20 cellular contexts compared by ENCODE assay signal in genomic region chr10:112510384-112510783, GRCh38.
DNase-seq lines count a peak whose midpoint lies in the region; ATAC-seq, FAIRE-seq and TF ChIP-seq lines count a peak whose summit lies in the region.
"Had no signal": no experiment of that assay in that cellular context is flagged by ENCODE, and none has a peak within 500 bp of the region (broad histone marks: within the 10 kb centered on the region; RNA-seq: fewer than 3 reads in every experiment).

No MANE protein-coding gene starts in this region.

- TF ChIP-seq EP300 in A549 (IDR thresholded peaks at IDR 0.05): no peak

- no peak overlapping the region for H3K4me2 ChIP-seq in A549
- H3K4me2 ChIP-seq: GM23338 had no signal

- H3K27ac Mint-ChIP-seq in activated T-cell treated with anti-CD3 and anti-CD28 coated beads, Interleukin-2, amount 50 U/mL, for 24 hours: no peak overlapping the region
- no peak overlapping the region for H3K27ac Mint-ChIP-seq in activated naive CD8-positive, alpha-beta T cell treated with anti-CD3 and anti-CD28 coated beads, Interleukin-2, amount 50 U/mL, for 24 hours
- H3K27ac Mint-ChIP-seq in endothelial cell (ENCODE audit: unreplicated experiment): no peak overlapping the region
- H3K27ac Mint-ChIP-seq: GM23338 had no signal

- peak; percentile 13 for FAIRE-seq in A549 (lab: Jason Lieb, UNC)
- FAIRE-seq: G401.6 had no signal

- CTCF ChIA-PET in A549 (lab: Yijun Ruan, JAX): interaction anchor here (0.8 kb wide), 1 partner anchor 14 kb away, joined by 3 read pairs; no protein-coding TSS in a partner anchor

- peaks cover 36% of the 10 kb centered on the region for H3K4me1 Mint-ChIP-seq in activated T-cell treated with anti-CD3 and anti-CD28 coated beads, Interleukin-2, amount 50 U/mL, for 24 hours (ENCODE audit: low read depth)
- peaks cover 12% of the 10 kb centered on the region for H3K4me1 Mint-ChIP-seq in activated naive CD8-positive, alpha-beta T cell treated with anti-CD3 and anti-CD28 coated beads, Interleukin-2, amount 50 U/mL, for 24 hours
- peaks cover 16% of the 10 kb centered on the region for H3K4me1 Mint-ChIP-seq in endothelial cell (ENCODE audit: unreplicated experiment)

- H3K4me3 ChIP-seq in A549: no peak overlapping the region
- H3K4me3 ChIP-seq: GM23338 had no signal

- H3K27ac ChIP-seq in A549: no peak overlapping the region

- ATAC-seq in A549 (no peak), HG02981 (IDR thresholded peaks at IDR 0.05; ENCODE audit: unreplicated experiment) (peak; percentile 50), GM19035 (IDR thresholded peaks at IDR 0.05; ENCODE audit: unreplicated experiment) (no peak)
- peak; percentile 80 for ATAC-seq in activated naive CD8-positive, alpha-beta T cell treated with anti-CD3 and anti-CD28 coated beads, Interleukin-2, amount 50 U/mL, for 24 hours
- ATAC-seq: GM23338, PC-3 had no signal

- H3K9me3 ChIP-seq in A549: no peaks in the 10 kb centered on the region

- TF ChIP-seq POLR2A in A549 (IDR thresholded peaks at IDR 0.05; ENCODE audit: low read length): no peak

- peak; percentile 7 for DNase-seq in activated T-cell treated with anti-CD3 and anti-CD28 coated beads for 48 hours (ENCODE audit: low read depth)
- no peak for DNase-seq in activated T-cell treated with anti-CD3 and anti-CD28 coated beads, Interleukin-2, amount 50 U/mL, for 24 hours
- no peak for DNase-seq in A549 (ENCODE audit: low read depth in 1 of 2, low spot score in 1 of 2)
- DNase-seq in activated naive CD8-positive, alpha-beta T cell treated with anti-CD3 and anti-CD28 coated beads, Interleukin-2, amount 50 U/mL, for 24 hours: peak; percentile 23
- no peak for DNase-seq in endothelial cell (ENCODE audit: low spot score)
- no peak for DNase-seq in NCI-H526 treated with DMSO at 0.1 percent for 48 hours (lab: John Stamatoyannopoulos, UW)
- DNase-seq: ACHN; Calu3; CD4-positive, CD25-positive, alpha-beta regulatory T cell; DMS79; KG1; NCI-H1048; NCI-H2107; NCI-H226; NCI-H69; PC-3 had no signal

- peaks cover 2% of the 10 kb centered on the region for H3K9me3 Mint-ChIP-seq in activated T-cell treated with anti-CD3 and anti-CD28 coated beads, Interleukin-2, amount 50 U/mL, for 24 hours
- peaks cover 6% of the 10 kb centered on the region for H3K9me3 Mint-ChIP-seq in activated naive CD8-positive, alpha-beta T cell treated with anti-CD3 and anti-CD28 coated beads, Interleukin-2, amount 50 U/mL, for 24 hours
- H3K9me3 Mint-ChIP-seq in endothelial cell (ENCODE audit: unreplicated experiment): no peaks in the 10 kb centered on the region
- H3K9me3 Mint-ChIP-seq: GM23338 had no signal

- H3K36me3 Mint-ChIP-seq in activated T-cell treated with anti-CD3 and anti-CD28 coated beads, Interleukin-2, amount 50 U/mL, for 24 hours (ENCODE audit: low read depth): peaks cover 30% of the 10 kb centered on the region
- H3K36me3 Mint-ChIP-seq in activated naive CD8-positive, alpha-beta T cell treated with anti-CD3 and anti-CD28 coated beads, Interleukin-2, amount 50 U/mL, for 24 hours (ENCODE audit: low read depth): peaks cover 6% of the 10 kb centered on the region
- H3K36me3 Mint-ChIP-seq in endothelial cell (ENCODE audit: low read depth, unreplicated experiment): no peaks in the 10 kb centered on the region

- no peak for TF ChIP-seq RAD21 in A549 (conservative IDR thresholded peaks at IDR 0.05 in 1 of 2, IDR thresholded peaks at IDR 0.05 in 1 of 2)

- POLR2A ChIA-PET in A549 (lab: Yijun Ruan, JAX): no interaction called here

- no peaks in the 10 kb centered on the region for H3K27me3 Mint-ChIP-seq in activated T-cell treated with anti-CD3 and anti-CD28 coated beads, Interleukin-2, amount 50 U/mL, for 24 hours
- no peaks in the 10 kb centered on the region for H3K27me3 Mint-ChIP-seq in activated naive CD8-positive, alpha-beta T cell treated with anti-CD3 and anti-CD28 coated beads, Interleukin-2, amount 50 U/mL, for 24 hours
- H3K27me3 Mint-ChIP-seq in endothelial cell (ENCODE audit: unreplicated experiment): no peaks in the 10 kb centered on the region
- H3K27me3 Mint-ChIP-seq: CD4-positive, CD25-positive, alpha-beta regulatory T cell had no signal

- no peaks in the 10 kb centered on the region for H3K4me1 ChIP-seq in A549

- H3K4me3 Mint-ChIP-seq in activated T-cell treated with anti-CD3 and anti-CD28 coated beads, Interleukin-2, amount 50 U/mL, for 24 hours: no peak overlapping the region
- H3K4me3 Mint-ChIP-seq in activated naive CD8-positive, alpha-beta T cell treated with anti-CD3 and anti-CD28 coated beads, Interleukin-2, amount 50 U/mL, for 24 hours: no peak overlapping the region
- H3K4me3 Mint-ChIP-seq in endothelial cell (ENCODE audit: unreplicated experiment): no peak overlapping the region
- H3K4me3 Mint-ChIP-seq: CD4-positive, CD25-positive, alpha-beta regulatory T cell; GM23338 had no signal

- TF ChIP-seq CTCF in A549 (IDR thresholded peaks at IDR 0.05) (no peak), endothelial cell (IDR thresholded peaks at IDR 0.05; ENCODE audit: unreplicated experiment) (no peak)

- WGBS in A549 (ENCODE audit: missing lambda C conversion rate): 82% methylated on average over 4 of the region's 4 CpGs

TF ChIP-seq in A549, 52 proteins besides CTCF, POLR2A, EP300 and RAD21:
- no peak for TF ChIP-seq NPAS2 (CRISPR knock-in tag; IDR thresholded peaks at IDR 0.05; ENCODE audit: borderline replicate concordance)

Comparison
In these comparisons a context has a peak if more than half of its experiments do, and no peak if none do; other contexts are left out.
1. DNase-seq: peak in activated T-cell treated with anti-CD3 and anti-CD28 coated beads for 48 hours (single experiment) and activated naive CD8-positive, alpha-beta T cell treated with anti-CD3 and anti-CD28 coated beads, Interleukin-2, amount 50 U/mL, for 24 hours (single experiment); none in activated T-cell treated with anti-CD3 and anti-CD28 coated beads, Interleukin-2, amount 50 U/mL, for 24 hours (single experiment), A549 (0 of 2), endothelial cell (single experiment) and NCI-H526 treated with DMSO at 0.1 percent for 48 hours (single experiment).
2. ATAC-seq: peak in HG02981 (single experiment) and activated naive CD8-positive, alpha-beta T cell treated with anti-CD3 and anti-CD28 coated beads, Interleukin-2, amount 50 U/mL, for 24 hours (single experiment); none in A549 (0 of 2) and GM19035 (single experiment).